In the genomic region with DNA sequence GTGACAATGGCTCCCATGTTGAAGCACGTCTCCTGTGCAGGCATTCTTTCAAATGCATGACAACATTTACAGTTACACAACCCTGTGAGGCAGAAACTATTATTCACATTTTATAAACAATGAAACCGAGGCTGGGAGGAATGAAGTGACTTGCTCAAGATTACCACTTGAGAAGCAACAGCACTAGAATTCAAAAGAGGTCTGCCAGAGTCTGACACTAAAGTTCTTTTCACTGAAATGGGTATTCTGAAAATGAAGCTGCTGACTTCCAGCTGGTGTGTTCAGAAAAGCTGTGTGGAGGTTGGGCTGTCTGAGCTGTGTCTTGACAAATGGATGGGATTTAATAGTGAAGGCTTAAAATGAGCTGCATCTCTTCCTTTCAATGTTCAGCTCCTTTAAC, we compare ENCODE assay signal across 12 cellular contexts.
DNase-seq lines count a peak whose midpoint lies in the region; ATAC-seq and FAIRE-seq lines count a peak whose summit lies in the region.
"Had no signal": no experiment of that assay in that cellular context is flagged by ENCODE, and none has a peak within 500 bp of the region (broad histone marks: within the 10 kb centered on the region; RNA-seq: fewer than 3 reads in every experiment).

No MANE protein-coding gene starts in this region.

- H3K27me3 ChIP-seq in ACC112 (ENCODE audit: insufficient read depth, low read length): no peaks in the 10 kb centered on the region

- H3K79me2 ChIP-seq in ACC112 (ENCODE audit: control insufficient read depth, insufficient read depth, low read length, unreplicated experiment): no peaks in the 10 kb centered on the region
- H3K79me2 ChIP-seq: parathyroid adenoma had no signal

- peak overlapping the region; percentile 21; the same call in 1 of the 2 replicates for H3K27ac ChIP-seq in ACC112 (ENCODE audit: low read depth, low read length)
- H3K27ac ChIP-seq: parathyroid adenoma had no signal

- DNase-seq in HTR-8/SVneo (ENCODE audit: insufficient read length, low spot score) (no peak), dedifferentiated amniotic fluid mesenchymal stem cell (ENCODE audit: extremely low spot score) (peak; percentile 81), inferior parietal cortex (ENCODE audit: extremely low spot score) (peak; percentile 23)
- DNase-seq: activated naive CD8-positive, alpha-beta T cell treated with anti-CD3 and anti-CD28 coated beads, Interleukin-2, amount 50 U/mL, for 24 hours; effector CD4-positive, alpha-beta T cell had no signal

- no peak overlapping the region for H2AFZ ChIP-seq in ACC112 (ENCODE audit: low read length, unreplicated experiment)
- H2AFZ ChIP-seq: parathyroid adenoma had no signal

- ATAC-seq in HG03432 (IDR thresholded peaks at IDR 0.05; ENCODE audit: unreplicated experiment) (no peak), GM21723 (IDR thresholded peaks at IDR 0.05; ENCODE audit: unreplicated experiment) (no peak), HG03280 (IDR thresholded peaks at IDR 0.05; ENCODE audit: unreplicated experiment) (no peak), HG03342 (IDR thresholded peaks at IDR 0.05; ENCODE audit: unreplicated experiment) (no peak)
- ATAC-seq: activated naive CD8-positive, alpha-beta T cell treated with anti-CD3 and anti-CD28 coated beads, Interleukin-2, amount 50 U/mL, for 24 hours had no signal

- no peak overlapping the region for H3K4me3 ChIP-seq in ACC112 (ENCODE audit: low read depth, low read length)

- FAIRE-seq in HTR-8/SVneo (lab: Jason Lieb, UNC): peak; percentile 64
- FAIRE-seq: A204.1 had no signal

- H3K4me1 ChIP-seq in ACC112 (ENCODE audit: control insufficient read depth, insufficient read depth, low read length, unreplicated experiment): peaks cover 13% of the 10 kb centered on the region
- H3K4me1 ChIP-seq: parathyroid adenoma had no signal

- H3K36me3 ChIP-seq in ACC112 (ENCODE audit: insufficient read depth, low read length): peaks cover 5% of the 10 kb centered on the region; the same call in 1 of the 2 replicates
